In genomic region chr17:80755650-80756405, GRCh38 we compare ENCODE assay signal across 13 cellular contexts.
A peak's percentile ranks its signal among the peaks of the same experiment; 100 is the strongest.
DNase-seq lines count a peak whose midpoint lies in the region; ATAC-seq and TF ChIP-seq lines count a peak whose summit lies in the region.
"Had no signal": no experiment of that assay in that cellular context is flagged by ENCODE, and none has a peak within 500 bp of the region (broad histone marks: within the 10 kb centered on the region; RNA-seq: fewer than 3 reads in every experiment).

No MANE protein-coding gene starts in this region.

- H3K4me1 ChIP-seq in RWPE2 (ENCODE audit: insufficient read depth, poor library complexity, severe bottlenecking) (peaks cover 15% of the 10 kb centered on the region), testis (no peaks in the 10 kb centered on the region)
- H3K4me1 ChIP-seq in CD8-positive, alpha-beta T cell (ENCODE audit: insufficient read depth, low read length), result peaks cover 47% of the 10 kb centered on the region

- H3K4me3 ChIP-seq in AG04450 (ENCODE audit: low read depth, low read length), result no peak overlapping the region
- H3K4me3 ChIP-seq in GM06990 (replicated peaks; ENCODE audit: low read depth, low read length), result no peak overlapping the region
- no peak overlapping the region for H3K4me3 ChIP-seq in RWPE2 (ENCODE audit: severe bottlenecking)
- no peak overlapping the region for H3K4me3 ChIP-seq in fibroblast of pulmonary artery (replicated peaks; ENCODE audit: low read depth, low read length)
- no peak overlapping the region for H3K4me3 ChIP-seq in CD8-positive, alpha-beta T cell (ENCODE audit: low read depth, low read length)
- H3K4me3 ChIP-seq in testis, result no peak overlapping the region

- no peak overlapping the region for H3K27ac Mint-ChIP-seq in CD8-positive, alpha-beta T cell

- H3K27me3 Mint-ChIP-seq in CD8-positive, alpha-beta T cell (ENCODE audit: low read depth), result no peaks in the 10 kb centered on the region
- H3K27me3 Mint-ChIP-seq: effector memory CD8-positive, alpha-beta T cell had no signal

- H3K36me3 Mint-ChIP-seq in CD8-positive, alpha-beta T cell, result peaks cover 46% of the 10 kb centered on the region

- CTCF ChIA-PET in AG04450 (lab: Charles Lee), result interaction anchor here (0.6 to 0.9 kb wide), 4 partner anchors 34 to 301 kb away, joined by 3 to 4 read pairs (median 3); no protein-coding TSS in a partner anchor
- CTCF ChIA-PET in CD8-positive, alpha-beta T cell (lab: Charles Lee), result interaction anchor here (1.1 to 1.8 kb wide), 3 partner anchors 7 to 59 kb away, joined by 3 to 5 read pairs (median 4); no protein-coding TSS in a partner anchor

- H3K27ac ChIP-seq in AG04450 (ENCODE audit: low read depth, low read length), result no peak overlapping the region
- no peak overlapping the region for H3K27ac ChIP-seq in RWPE2 (ENCODE audit: poor library complexity, severe bottlenecking)
- H3K27ac ChIP-seq in CD8-positive, alpha-beta T cell (ENCODE audit: low read depth, low read length), result no peak overlapping the region
- no peak overlapping the region for H3K27ac ChIP-seq in testis

- POLR2A ChIA-PET in AG04450 (lab: Yijun Ruan, JAX), result interaction anchor here (0.6 to 0.7 kb wide), 2 partner anchors 13 to 307 kb away, joined by 7 to 10 read pairs; no protein-coding TSS in a partner anchor
- POLR2A ChIA-PET in CD8-positive, alpha-beta T cell (lab: Charles Lee), result interaction anchor here (0.7 kb wide), 1 partner anchor 11 kb away, joined by 3 read pairs; no protein-coding TSS in a partner anchor

- no peak for ATAC-seq in RWPE2 (ENCODE audit: low read depth)
- no peak for ATAC-seq in CD8-positive, alpha-beta T cell
- ATAC-seq in GM21528 (IDR thresholded peaks at IDR 0.05; ENCODE audit: low FRiP score, unreplicated experiment), result no peak
- no peak for ATAC-seq in HG03378 (IDR thresholded peaks at IDR 0.05; ENCODE audit: unreplicated experiment)
- ATAC-seq: activated T-cell treated with anti-CD3 and anti-CD28 coated beads, Interleukin-2, amount 50 U/mL, for 4 hours; effector memory CD8-positive, alpha-beta T cell had no signal

- H3K9me3 Mint-ChIP-seq in CD8-positive, alpha-beta T cell, result no peaks in the 10 kb centered on the region
- H3K9me3 Mint-ChIP-seq: activated T-cell treated with anti-CD3 and anti-CD28 coated beads, Interleukin-2, amount 50 U/mL, for 4 hours; effector memory CD8-positive, alpha-beta T cell had no signal

- intact Hi-C loops in CD8-positive, alpha-beta T cell (cut with DNase I, micrococcal nuclease), result loop anchor here (5.0 to 10.0 kb wide), 2 partner anchors 36 to 79 kb away; no protein-coding TSS in a partner anchor
- intact Hi-C loops in testis (cut with DNase I; ENCODE audit: low total_unique reads), result no loop called here

- no peak overlapping the region for H3K4me3 Mint-ChIP-seq in CD8-positive, alpha-beta T cell
- H3K4me3 Mint-ChIP-seq: activated T-cell treated with anti-CD3 and anti-CD28 coated beads, Interleukin-2, amount 50 U/mL, for 4 hours; effector memory CD8-positive, alpha-beta T cell had no signal

- TF ChIP-seq CTCF in AG04450 (IDR thresholded peaks at IDR 0.05; ENCODE audit: low read depth, low read length) (peak; percentile 31), GM06990 (IDR thresholded peaks at IDR 0.05; ENCODE audit: insufficient read depth, low read length, poor library complexity, severe bottlenecking) (peak; percentile 17), RWPE2 (IDR thresholded peaks at IDR 0.05; ENCODE audit: poor library complexity, severe bottlenecking) (peak; percentile 8), fibroblast of pulmonary artery (IDR thresholded peaks at IDR 0.05; ENCODE audit: low read length, missing control alignments) (peak; percentile 25), testis (IDR thresholded peaks at IDR 0.05) (no peak)
- TF ChIP-seq CTCF in CD8-positive, alpha-beta T cell (IDR thresholded peaks at IDR 0.05), result no peak

- WGBS in testis, 2 donors, result 96 to 97% methylated on average over 5 of the region's 5 CpGs

- TF ChIP-seq POLR2A in testis (IDR thresholded peaks at IDR 0.05), result no peak

- DNase-seq in AG04450 (ENCODE audit: low read depth, low spot score), result no peak
- DNase-seq in GM06990 (ENCODE audit: extremely low read depth, insufficient read length), result no peak
- DNase-seq in RWPE2 (ENCODE audit: low spot score), result no peak
- DNase-seq in fibroblast of pulmonary artery (ENCODE audit: low read depth), result no peak
- DNase-seq in CD8-positive, alpha-beta T cell, result no peak
- no peak for DNase-seq in testis
- DNase-seq: activated T-cell treated with anti-CD3 and anti-CD28 coated beads, Interleukin-2, amount 50 U/mL, for 4 hours; effector memory CD8-positive, alpha-beta T cell; EL; NCI-H1105 treated with DMSO at 0.1 percent for 48 hours; SHP77 had no signal

- no peaks in the 10 kb centered on the region; the same call in 1 of the 2 replicates for H3K9me3 ChIP-seq in AG04450 (ENCODE audit: control insufficient read depth, insufficient read depth, low read length)
- no peaks in the 10 kb centered on the region for H3K9me3 ChIP-seq in RWPE2 (ENCODE audit: severe bottlenecking)
- H3K9me3 ChIP-seq in CD8-positive, alpha-beta T cell (ENCODE audit: low read length), result no peaks in the 10 kb centered on the region
- no peaks in the 10 kb centered on the region for H3K9me3 ChIP-seq in testis

- H3K36me3 ChIP-seq in GM06990 (ENCODE audit: control insufficient read depth, insufficient read depth, low read length) (peaks cover 8% of the 10 kb centered on the region), RWPE2 (ENCODE audit: low read depth) (peaks cover 24% of the 10 kb centered on the region), testis (ENCODE audit: low read depth, missing control alignments) (no peaks in the 10 kb centered on the region)
- H3K36me3 ChIP-seq in CD8-positive, alpha-beta T cell (ENCODE audit: insufficient read depth, low read length), result peaks cover 5% of the 10 kb centered on the region

- peaks cover 52% of the 10 kb centered on the region for H3K4me1 Mint-ChIP-seq in CD8-positive, alpha-beta T cell (ENCODE audit: low read depth)

- H3K27me3 ChIP-seq in AG04450 (ENCODE audit: control insufficient read depth, insufficient read depth, low read length) (no peaks in the 10 kb centered on the region), GM06990 (replicated peaks; ENCODE audit: control insufficient read depth, insufficient read depth, low read length) (no peaks in the 10 kb centered on the region), RWPE2 (ENCODE audit: insufficient read depth, poor library complexity, severe bottlenecking) (no peaks in the 10 kb centered on the region), testis (no peaks in the 10 kb centered on the region)
- no peaks in the 10 kb centered on the region for H3K27me3 ChIP-seq in CD8-positive, alpha-beta T cell (ENCODE audit: insufficient read depth, low read length)

Comparison
In these comparisons a context has a peak if more than half of its experiments do, and no peak if none do; other contexts are left out.
1. CTCF ChIP-seq: peak in AG04450 (single experiment), GM06990 (single experiment), RWPE2 (single experiment) and fibroblast of pulmonary artery (single experiment); none in CD8-positive, alpha-beta T cell (single experiment) and testis (0 of 3).